ENCODE assay signal across 13 cellular contexts in the genomic region with DNA sequence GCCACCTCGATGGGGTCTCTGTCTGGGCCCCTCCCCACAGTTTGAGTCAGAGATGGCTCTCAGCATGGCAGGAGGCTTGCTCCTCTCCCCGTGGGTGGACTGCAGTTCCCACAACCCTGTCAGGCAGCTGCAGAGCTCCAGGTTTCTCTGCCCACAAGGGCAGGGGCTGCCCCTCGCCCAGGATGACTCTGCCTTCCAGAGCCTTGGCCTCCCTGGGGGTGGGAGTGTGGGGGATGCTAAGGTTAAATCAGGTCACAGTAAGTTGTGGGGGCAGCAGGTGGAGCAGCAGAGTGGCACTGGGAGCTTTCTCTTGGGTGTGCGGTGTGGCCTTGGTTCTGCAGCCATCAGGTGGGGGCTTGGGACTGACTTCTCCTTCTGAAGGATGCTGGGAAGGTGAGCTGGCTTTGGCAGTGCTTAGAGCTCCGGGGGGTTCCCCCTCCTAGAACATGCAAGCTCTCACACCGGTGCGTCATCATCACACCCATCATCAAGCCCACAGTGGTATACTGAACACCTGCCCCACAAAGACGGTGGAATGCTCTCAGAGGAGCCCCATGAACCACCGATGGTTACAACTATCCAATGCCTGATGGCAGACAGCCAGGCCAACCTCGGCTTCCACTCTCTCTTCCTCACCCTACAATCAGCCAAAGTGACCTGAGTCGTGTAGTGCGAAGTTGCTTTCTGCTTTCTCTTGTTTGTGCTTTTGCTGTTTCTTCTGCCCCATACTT. TPM values are rescaled to one million over a fixed set of nuclear protein-coding genes. Genes with fewer than 3 reads are reported as not detected.
A peak's percentile ranks its signal among the peaks of the same experiment; 100 is the strongest.
DNase-seq lines count a peak whose midpoint lies in the region; ATAC-seq and TF ChIP-seq lines count a peak whose summit lies in the region.
"Had no signal": no experiment of that assay in that cellular context is flagged by ENCODE, and none has a peak within 500 bp of the region (broad histone marks: within the 10 kb centered on the region; RNA-seq: fewer than 3 reads in every experiment).

No MANE protein-coding gene starts in this region.

- DNase-seq in activated T-cell treated with anti-CD3 and anti-CD28 coated beads for 48 hours (ENCODE audit: low read depth) (peak; percentile 53), activated T-cell treated with anti-CD3 and anti-CD28 coated beads for 4 hours (no peak), IMR-90 (peak; percentile 6), nephron progenitor cell (no peak)
- DNase-seq: left cardiac atrium, MM.1S, naive B cell, NCI-H345, right lobe of liver had no signal

- no peaks in the 10 kb centered on the region for H3K79me1 ChIP-seq in IMR-90 (ENCODE audit: low read depth in 1 of 2, low read length in 2 of 2)

- peaks cover 22% of the 10 kb centered on the region for H3K27me3 Mint-ChIP-seq in nephron progenitor cell (ENCODE audit: low read depth, poor library complexity)
- no peaks in the 10 kb centered on the region for H3K27me3 Mint-ChIP-seq in stimulated activated memory B cell treated with anti-CD40 and anti-IgM and Interleukin-4, amounts not matched to agents 10 μg/mL and 1 μg/mL and 100 μg/mL, for 72 hours
- H3K27me3 Mint-ChIP-seq: naive B cell had no signal

- H4K5ac ChIP-seq in IMR-90 (ENCODE audit: low read depth, low read length), result no peak overlapping the region

- H3K4me1 ChIP-seq in IMR-90 (ENCODE audit: control insufficient read depth, insufficient read depth, low read length), result peaks cover 7% of the 10 kb centered on the region
- H3K4me1 ChIP-seq: right lobe of liver had no signal

- CTCF ChIA-PET in IMR-90 (lab: Yijun Ruan, JAX), result no interaction called here

- no peak overlapping the region for H3K14ac ChIP-seq in IMR-90 (replicated peaks; ENCODE audit: low read depth, low read length)

- TF ChIP-seq RAD21 in IMR-90 (IDR thresholded peaks at IDR 0.05; ENCODE audit: low read length), result no peak

- no peaks in the 10 kb centered on the region for H4K20me1 ChIP-seq in IMR-90 (ENCODE audit: insufficient read depth, low read length)

- BruUV-seq in IMR-90 (replicated peaks; lab: Mats Ljungman, UMichigan), result no TSS peak

- POLR2A ChIA-PET in IMR-90 (lab: Charles Lee; ENCODE audit: unreplicated experiment), result no interaction called here

- no peak overlapping the region for H2BK20ac ChIP-seq in IMR-90 (ENCODE audit: low read depth, low read length)

- H3K36me3 Mint-ChIP-seq in nephron progenitor cell (ENCODE audit: low read depth), result no peaks in the 10 kb centered on the region
- no peaks in the 10 kb centered on the region for H3K36me3 Mint-ChIP-seq in stimulated activated memory B cell treated with anti-CD40 and anti-IgM and Interleukin-4, amounts not matched to agents 10 μg/mL and 1 μg/mL and 100 μg/mL, for 72 hours
- H3K36me3 Mint-ChIP-seq: naive B cell had no signal

- no peak overlapping the region for H2AK9ac ChIP-seq in IMR-90 (replicated peaks; ENCODE audit: low read depth, low read length, poor library complexity)

- no peak for TF ChIP-seq CTCF in IMR-90 (conservative IDR thresholded peaks at IDR 0.05; ENCODE audit: low read depth, low read length)
- TF ChIP-seq CTCF in nephron progenitor cell (IDR thresholded peaks at IDR 0.05), result no peak

- H3K18ac ChIP-seq in IMR-90 (ENCODE audit: low read depth, low read length), result no peak overlapping the region

- no peak overlapping the region for H2BK120ac ChIP-seq in IMR-90 (ENCODE audit: low read depth, low read length)

- no peak for TF ChIP-seq POLR2A in IMR-90 (IDR thresholded peaks at IDR 0.05; ENCODE audit: low read depth, low read length)

- no peak overlapping the region for H3K9ac ChIP-seq in IMR-90 (ENCODE audit: low read depth, low read length)

- 59% methylated on average over 3 of the region's 12 CpGs; no CpG with 5 or more reads in 1 of the 2 experiments for WGBS in IMR-90 (ENCODE audit: extremely low coverage in 2 of 2, insufficient read length in 1 of 2), 2 experiments

- dilution Hi-C loops in IMR-90 (cut with HindIII; ENCODE audit: low sequenced_read_pairs, unreplicated experiment), result no loop called here

- H3K4me1 Mint-ChIP-seq in nephron progenitor cell, result peaks cover 25% of the 10 kb centered on the region
- peaks cover 54% of the 10 kb centered on the region for H3K4me1 Mint-ChIP-seq in stimulated activated memory B cell treated with anti-CD40 and anti-IgM and Interleukin-4, amounts not matched to agents 10 μg/mL and 1 μg/mL and 100 μg/mL, for 72 hours

- no peak for ATAC-seq in IMR-90 (ENCODE audit: low read depth)
- ATAC-seq in stimulated activated memory B cell treated with anti-CD40 and anti-IgM and Interleukin-4, amounts not matched to agents 10 μg/mL and 1 μg/mL and 100 μg/mL, for 72 hours, result peak; percentile 58
- no peak for ATAC-seq in HG02623 (IDR thresholded peaks at IDR 0.05; ENCODE audit: unreplicated experiment)
- no peak for ATAC-seq in HG03571 (IDR thresholded peaks at IDR 0.05; ENCODE audit: unreplicated experiment)
- ATAC-seq in HG03432 (IDR thresholded peaks at IDR 0.05; ENCODE audit: unreplicated experiment), result no peak
- ATAC-seq: left cardiac atrium, right lobe of liver had no signal

- no peaks in the 10 kb centered on the region for H3K9me3 Mint-ChIP-seq in nephron progenitor cell
- no peaks in the 10 kb centered on the region for H3K9me3 Mint-ChIP-seq in stimulated activated memory B cell treated with anti-CD40 and anti-IgM and Interleukin-4, amounts not matched to agents 10 μg/mL and 1 μg/mL and 100 μg/mL, for 72 hours
- H3K9me3 Mint-ChIP-seq: naive B cell had no signal

- H3K4ac ChIP-seq in IMR-90 (ENCODE audit: low read depth, low read length), result no peak overlapping the region

- H3K27ac Mint-ChIP-seq in nephron progenitor cell, result peak overlapping the region; percentile 82
- H3K27ac Mint-ChIP-seq in stimulated activated memory B cell treated with anti-CD40 and anti-IgM and Interleukin-4, amounts not matched to agents 10 μg/mL and 1 μg/mL and 100 μg/mL, for 72 hours, result peak overlapping the region; percentile 1

- no peak overlapping the region for H4K91ac ChIP-seq in IMR-90 (ENCODE audit: insufficient read depth, low read depth, low read length)

- intact Hi-C loops in IMR-90 (cut with micrococcal nuclease), result no loop called here

- no peak overlapping the region for H2AK5ac ChIP-seq in IMR-90 (ENCODE audit: low read depth, low read length)

- in situ Hi-C loops in IMR-90 (cut with MboI; ENCODE audit: low sequenced_read_pairs), result loop anchor here (5.0 kb wide), 1 partner anchor 106 kb away; no protein-coding TSS in a partner anchor

- H3K56ac ChIP-seq in IMR-90 (ENCODE audit: extremely low read depth, insufficient read depth, low read length), result no peak overlapping the region

- no peaks in the 10 kb centered on the region for H3K9me3 ChIP-seq in IMR-90 (ENCODE audit: control insufficient read depth, insufficient read depth, low read length)
- H3K9me3 ChIP-seq: right lobe of liver had no signal

- peak overlapping the region; percentile 11 for H2AFZ ChIP-seq in IMR-90 (replicated peaks; ENCODE audit: low read length, poor library complexity)

- H3K27me3 ChIP-seq in IMR-90 (ENCODE audit: control insufficient read depth, insufficient read depth, low read length), result peaks cover 4% of the 10 kb centered on the region
- H3K27me3 ChIP-seq: right lobe of liver had no signal

- H3K4me3 Mint-ChIP-seq in nephron progenitor cell, result no peak overlapping the region
- H3K4me3 Mint-ChIP-seq in stimulated activated memory B cell treated with anti-CD40 and anti-IgM and Interleukin-4, amounts not matched to agents 10 μg/mL and 1 μg/mL and 100 μg/mL, for 72 hours, result no peak overlapping the region

- no peak overlapping the region for H3K23ac ChIP-seq in IMR-90 (ENCODE audit: low read depth, low read length)

- no peaks in the 10 kb centered on the region for H3K36me3 ChIP-seq in IMR-90 (ENCODE audit: control insufficient read depth, insufficient read depth, low read length)
- H3K36me3 ChIP-seq: right lobe of liver had no signal

- H4K8ac ChIP-seq in IMR-90 (ENCODE audit: low read depth in 2 of 2, low read length in 2 of 2), result no peak overlapping the region

- H3K4me3 ChIP-seq in IMR-90 (ENCODE audit: insufficient read depth, low read depth, low read length), result no peak overlapping the region
- H3K4me3 ChIP-seq: right lobe of liver had no signal

- H3K4me2 ChIP-seq in IMR-90 (ENCODE audit: low read depth, low read length), result no peak overlapping the region

- no peaks in the 10 kb centered on the region for H3K9me1 ChIP-seq in IMR-90 (ENCODE audit: insufficient read depth, low read length)

- H2BK15ac ChIP-seq in IMR-90 (ENCODE audit: low read depth, low read length), result no peak overlapping the region

- no peak overlapping the region for H2BK5ac ChIP-seq in IMR-90 (ENCODE audit: low read depth, low read length, poor library complexity, severe bottlenecking)

- no peak overlapping the region for H3K27ac ChIP-seq in IMR-90 (ENCODE audit: insufficient read depth, low read length)
- H3K27ac ChIP-seq: right lobe of liver had no signal

TF ChIP-seq in IMR-90, 13 proteins besides CTCF, POLR2A, EP300 and RAD21:
- TF ChIP-seq MXI1 (IDR thresholded peaks at IDR 0.05; ENCODE audit: borderline replicate concordance, low read depth, low read length) (no peak), SMC3 (IDR thresholded peaks at IDR 0.05; ENCODE audit: low read depth, low read length) (no peak), ELK1 (IDR thresholded peaks at IDR 0.05; ENCODE audit: borderline replicate concordance, low read depth, low read length) (no peak), MAFK (IDR thresholded peaks at IDR 0.05; ENCODE audit: low read depth, low read length) (no peak), CHD1 (IDR thresholded peaks at IDR 0.05; ENCODE audit: low read depth, low read length) (no peak)

RNA-seq across cellular contexts. Expression of gene ERH, which starts 39.7 kb away (rescaled TPM):
- 64.2 and 189 TPM in 2 replicates for total RNA-seq in IMR-90 (2012; rRNA removed)
- 128 and 150 TPM in 2 replicates for polyA plus RNA-seq in IMR-90 (2012; rRNA removed)
- polyA plus RNA-seq in IMR-90 (2012; cell fraction: cytosol; rRNA removed), result 69.6 and 77.4 TPM in 2 replicates
- polyA plus RNA-seq in IMR-90 (2012; cell fraction: nucleus; rRNA removed; ENCODE audit: low replicate concordance), result 10.6 and 38.1 TPM in 2 replicates

RNA-seq across cellular contexts. Expression of gene SLC39A9, which starts 40.1 kb away (rescaled TPM):
- total RNA-seq in IMR-90 (2012; rRNA removed), result 137 and 168 TPM in 2 replicates
- 33.1 and 41.4 TPM in 2 replicates for polyA plus RNA-seq in IMR-90 (2012; rRNA removed)
- 19.5 and 28.5 TPM in 2 replicates for polyA plus RNA-seq in IMR-90 (2012; cell fraction: cytosol; rRNA removed)
- polyA plus RNA-seq in IMR-90 (2012; cell fraction: nucleus; rRNA removed; ENCODE audit: low replicate concordance), result 16.3 and 29.5 TPM in 2 replicates

Comparison
In these comparisons a context has a peak if more than half of its experiments do, and no peak if none do; other contexts are left out.
1. DNase-seq: peak in activated T-cell treated with anti-CD3 and anti-CD28 coated beads for 48 hours (single experiment) and IMR-90 (single experiment); none in activated T-cell treated with anti-CD3 and anti-CD28 coated beads for 4 hours (single experiment) and nephron progenitor cell (single experiment).